11 cellular contexts compared by ENCODE assay signal in the genomic region with DNA sequence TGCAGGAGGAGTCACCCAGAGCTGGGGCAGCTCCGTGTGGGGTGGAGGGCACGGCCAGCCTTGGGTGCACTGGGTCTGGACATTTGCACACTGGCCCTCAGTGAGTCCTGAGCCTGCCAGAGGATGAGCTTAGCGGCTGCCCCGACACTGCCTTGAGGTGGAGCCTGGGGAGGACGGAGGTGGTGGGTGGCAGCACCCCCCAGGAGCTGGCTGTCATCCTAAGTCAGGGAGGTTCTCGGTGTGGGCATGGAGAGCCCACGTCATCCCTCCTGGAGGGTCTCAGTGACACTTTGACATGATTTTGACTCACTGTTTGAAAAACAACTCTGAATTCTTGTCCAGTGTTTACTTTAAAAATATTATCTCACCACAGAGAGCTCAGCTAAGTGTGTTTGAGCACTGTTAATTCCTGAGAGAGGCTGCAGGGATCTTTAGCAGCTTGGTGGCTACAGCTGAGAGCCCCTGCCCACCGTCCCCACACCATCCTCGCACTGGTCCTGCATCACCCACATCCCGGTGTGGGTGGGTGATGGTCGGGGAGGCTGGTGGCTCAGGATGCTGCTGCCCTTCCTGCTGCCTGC.
DNase-seq lines count a peak whose midpoint lies in the region; ATAC-seq and TF ChIP-seq lines count a peak whose summit lies in the region.
"Had no signal": no experiment of that assay in that cellular context is flagged by ENCODE, and none has a peak within 500 bp of the region (broad histone marks: within the 10 kb centered on the region; RNA-seq: fewer than 3 reads in every experiment).

No MANE protein-coding gene starts in this region.

- H3K27ac ChIP-seq in Panc1 (ENCODE audit: low read length): no peak overlapping the region

- H3K4me1 ChIP-seq in Panc1 (ENCODE audit: control insufficient read depth, insufficient read depth, low read length): no peaks in the 10 kb centered on the region

- no TSS peak for BruUV-seq in Panc1 (replicated peaks; lab: Mats Ljungman, UMichigan)

- H3K9me3 ChIP-seq in Panc1 (ENCODE audit: control insufficient read depth, insufficient read depth, low read depth, low read length): no peaks in the 10 kb centered on the region

- POLR2A ChIA-PET in Panc1 (lab: Charles Lee): interaction anchor here (0.6 kb wide), 1 partner anchor 556 kb away, joined by 6 read pairs; a partner anchor contains a TSS

- no peak overlapping the region for H3K4me3 ChIP-seq in Panc1 (ENCODE audit: low read depth in 2 of 2, low read length in 2 of 2)
- no peak overlapping the region for H3K4me3 ChIP-seq in fibroblast of mammary gland (ENCODE audit: control insufficient read depth, low read depth, low read length)

- H3K36me3 ChIP-seq in Panc1 (ENCODE audit: control insufficient read depth, insufficient read depth, low read length): no peaks in the 10 kb centered on the region

- DNase-seq in Caki2 (ENCODE audit: low read depth) (peak; percentile 79), Panc1 (ENCODE audit: low read depth, low spot score) (no peak), fibroblast of mammary gland (ENCODE audit: low read depth) (peak; percentile 50), sciatic nerve (ENCODE audit: low spot score) (peak; percentile 46), ACHN (no peak), NCI-H2227 treated with DMSO at 0.1 percent for 48 hours (lab: John Stamatoyannopoulos, UW) (no peak), GM19240 (ENCODE audit: insufficient read length, low spot score) (no peak)
- DNase-seq: stimulated activated CD4-positive, alpha-beta T cell treated with anti-CD3 and anti-CD28 coated beads, Interleukin-4, amount 100 ng/mL, for 1 hour; stimulated activated naive CD4-positive, alpha-beta T cell had no signal

- peak; percentile 64; the same call in 1 of the 2 replicates for ATAC-seq in Panc1
- peak; percentile 23 for ATAC-seq in sciatic nerve
- no peak for ATAC-seq in GM21529 (IDR thresholded peaks at IDR 0.05; ENCODE audit: unreplicated experiment)
- ATAC-seq: SK-N-SH treated with all-trans-retinoic acid at 6 μM for 48 hours had no signal

- no peaks in the 10 kb centered on the region for H3K27me3 ChIP-seq in Panc1 (ENCODE audit: control insufficient read depth, insufficient read depth, low read length)

- TF ChIP-seq CTCF in Panc1 (IDR thresholded peaks at IDR 0.05) (no peak), fibroblast of mammary gland (conservative IDR thresholded peaks at IDR 0.05; ENCODE audit: control insufficient read depth, insufficient read depth, low read depth, low read length) (no peak)

- CTCF ChIA-PET in Panc1 (lab: Charles Lee): no interaction called here

- in situ Hi-C loops in Caki2 (cut with HindIII; ENCODE audit: low pct_unique_long_range_greater_than_20kb, low sequenced_read_pairs): no loop called here
- in situ Hi-C loops in Panc1 (cut with HindIII; ENCODE audit: low pct_unique_long_range_greater_than_20kb, low sequenced_read_pairs): no loop called here
- in situ Hi-C loops in ACHN (cut with HindIII; ENCODE audit: low pct_ligation_motif_present, low pct_unique_long_range_greater_than_20kb, low sequenced_read_pairs): no loop called here

- intact Hi-C loops in Panc1 (cut with micrococcal nuclease; ENCODE audit: unreplicated experiment): no loop called here
- intact Hi-C loops in sciatic nerve (cut with DNase I): no loop called here

Comparison
In these comparisons a context has a peak if more than half of its experiments do, and no peak if none do; other contexts are left out.
1. DNase-seq: peak in Caki2 (single experiment), fibroblast of mammary gland (single experiment) and sciatic nerve (single experiment); none in Panc1 (single experiment), ACHN (single experiment), NCI-H2227 treated with DMSO at 0.1 percent for 48 hours (single experiment) and GM19240 (single experiment).